In genomic region chr7:89623018-89623672, GRCh38 we compare ENCODE assay signal across 8 cellular contexts.
A peak's percentile ranks its signal among the peaks of the same experiment; 100 is the strongest.
DNase-seq lines count a peak whose midpoint lies in the region; ATAC-seq and TF ChIP-seq lines count a peak whose summit lies in the region.

No MANE protein-coding gene starts in this region.

- TF ChIP-seq CTCF in AG04449 (IDR thresholded peaks at IDR 0.05; ENCODE audit: insufficient read depth, low read length, missing control alignments) (peak; percentile 61), GM12872 (IDR thresholded peaks at IDR 0.05; ENCODE audit: insufficient read depth, low read depth, low read length) (peak; percentile 90), SK-N-SH (IDR thresholded peaks at IDR 0.05) (peak; percentile 95), fibroblast of villous mesenchyme (IDR thresholded peaks at IDR 0.05; ENCODE audit: insufficient read depth, low read depth, low read length) (peak; percentile 51)

- no peak overlapping the region for H3K4me2 ChIP-seq in SK-N-SH

- H3K9me2 ChIP-seq in SK-N-SH: no peaks in the 10 kb centered on the region

- H3K27me3 ChIP-seq in SK-N-SH (ENCODE audit: insufficient read depth): peaks cover 8% of the 10 kb centered on the region; the same call in 1 of the 2 replicates

- no peak for TF ChIP-seq EP300 in SK-N-SH (IDR thresholded peaks at IDR 0.05; ENCODE audit: borderline replicate concordance in 1 of 2, low read depth in 1 of 2, low read length in 1 of 2)

- H3K4me1 ChIP-seq in SK-N-SH (ENCODE audit: control insufficient read depth in 1 of 2, insufficient read depth in 2 of 2, low read depth in 1 of 2, low read length in 1 of 2): no peaks in the 10 kb centered on the region; a peak in 2 of 4 replicates

- peaks cover 14% of the 10 kb centered on the region for H3K9me3 Mint-ChIP-seq in activated T-helper 17 cell treated with anti-CD3 and anti-CD28 coated beads, Interleukin-2, amount 50 U/mL, for 72 hours

- no peaks in the 10 kb centered on the region for H3K9me3 ChIP-seq in SK-N-SH

- H3K36me3 Mint-ChIP-seq in activated T-helper 17 cell treated with anti-CD3 and anti-CD28 coated beads, Interleukin-2, amount 50 U/mL, for 72 hours (ENCODE audit: low read depth): no peaks in the 10 kb centered on the region

- no peaks in the 10 kb centered on the region for H4K20me1 ChIP-seq in SK-N-SH (ENCODE audit: insufficient read depth)

- no peak overlapping the region for H2AFZ ChIP-seq in SK-N-SH (ENCODE audit: low read depth)

- H3K9ac ChIP-seq in SK-N-SH: no peak overlapping the region

- H3K4me3 Mint-ChIP-seq in activated T-helper 17 cell treated with anti-CD3 and anti-CD28 coated beads, Interleukin-2, amount 50 U/mL, for 72 hours: no peak overlapping the region

- H3F3A ChIP-seq in SK-N-SH (replicated peaks; ENCODE audit: insufficient read depth): no peaks in the 10 kb centered on the region

- CTCF ChIA-PET in AG04449 (lab: Yijun Ruan, JAX): interaction anchor here (0.6 to 2.6 kb wide), 5 partner anchors 9 to 1381 kb away, joined by 3 to 9 read pairs (median 4); no protein-coding TSS in a partner anchor
- CTCF ChIA-PET in SK-N-SH (lab: Yijun Ruan, JAX): interaction anchor here (0.5 to 2.9 kb wide), 74 partner anchors 8 to 1386 kb away, joined by 3 to 20 read pairs (median 4); partner anchors contain the start of gene STEAP4

- no peaks in the 10 kb centered on the region for H3K36me3 ChIP-seq in SK-N-SH (replicated peaks in 1 of 2; ENCODE audit: control insufficient read depth in 1 of 2, insufficient read depth in 2 of 2, low read length in 1 of 2)

- H3K4me1 Mint-ChIP-seq in activated T-helper 17 cell treated with anti-CD3 and anti-CD28 coated beads, Interleukin-2, amount 50 U/mL, for 72 hours: no peaks in the 10 kb centered on the region

- no peaks in the 10 kb centered on the region for H3K79me2 ChIP-seq in SK-N-SH (ENCODE audit: insufficient read depth)

- peak; percentile 98 for TF ChIP-seq RAD21 in SK-N-SH (IDR thresholded peaks at IDR 0.05; ENCODE audit: low read length)

- POLR2A ChIA-PET in AG04449 (lab: Yijun Ruan, JAX): no interaction called here
- POLR2A ChIA-PET in SK-N-SH (lab: Yijun Ruan, JAX): no interaction called here

- H3K4me3 ChIP-seq in AG04449 (ENCODE audit: low read depth, low read length) (no peak overlapping the region), SK-N-SH (ENCODE audit: low read depth in 2 of 2, low read length in 1 of 2) (no peak overlapping the region), fibroblast of villous mesenchyme (ENCODE audit: low read depth, low read length) (no peak overlapping the region)

- no peaks in the 10 kb centered on the region for H3K27me3 Mint-ChIP-seq in activated T-helper 17 cell treated with anti-CD3 and anti-CD28 coated beads, Interleukin-2, amount 50 U/mL, for 72 hours

- no peak overlapping the region for H3K27ac Mint-ChIP-seq in activated T-helper 17 cell treated with anti-CD3 and anti-CD28 coated beads, Interleukin-2, amount 50 U/mL, for 72 hours

- peak; percentile 90 for ATAC-seq in HG02588 (IDR thresholded peaks at IDR 0.05; ENCODE audit: unreplicated experiment)
- ATAC-seq in activated T-helper 17 cell treated with anti-CD3 and anti-CD28 coated beads, Interleukin-2, amount 50 U/mL, for 72 hours (replicated peaks): no peak

- 4% methylated on average over 1 of the region's 1 CpG for WGBS in SK-N-SH (ENCODE audit: low lambda C conversion rate)

- H3K27ac ChIP-seq in SK-N-SH (ENCODE audit: low read depth in 2 of 2, low read length in 1 of 2): no peak overlapping the region

- DNase-seq in AG04449 (ENCODE audit: low read depth, low spot score) (no peak), M059J (ENCODE audit: low read depth) (peak; percentile 17), SK-N-SH (peak; percentile 37), fibroblast of villous mesenchyme (ENCODE audit: low read depth) (peak; percentile 7), pons (ENCODE audit: low spot score) (peak; percentile 61)

TF ChIP-seq in SK-N-SH, 30 proteins besides CTCF, POLR2A, EP300 and RAD21:
- TF ChIP-seq USF1 (IDR thresholded peaks at IDR 0.05; ENCODE audit: borderline replicate concordance, low read depth) (no peak), FOSL2 (IDR thresholded peaks at IDR 0.05; ENCODE audit: borderline replicate concordance, low read depth) (no peak), TAF1 (IDR thresholded peaks at IDR 0.05; ENCODE audit: borderline replicate concordance, low read depth, low read length) (no peak), POLR2AphosphoS5 (IDR thresholded peaks at IDR 0.05; ENCODE audit: low read depth, low read length) (no peak), MXI1 (IDR thresholded peaks at IDR 0.05; ENCODE audit: low read depth, low read length) (peak; percentile 46; the same call in 1 of the 2 replicates), RCOR1 (IDR thresholded peaks at IDR 0.05; ENCODE audit: low read length) (no peak), SMC3 (IDR thresholded peaks at IDR 0.05; ENCODE audit: low read depth, low read length) (peak; percentile 90), EZH2phosphoT487 (IDR thresholded peaks at IDR 0.05; ENCODE audit: borderline replicate concordance, low read depth) (no peak), RFX5 (IDR thresholded peaks at IDR 0.05; ENCODE audit: low read length) (0 out of 2 replicates have a peak, but pooled peaks have one; percentile 27)
TF ChIP-seq in SK-N-SH: peak in this region for 3.
